8 cellular contexts compared by ENCODE assay signal in genomic region chr12:2284857-2285256, GRCh38.
A peak's percentile ranks its signal among the peaks of the same experiment; 100 is the strongest.
DNase-seq lines count a peak whose midpoint lies in the region; ATAC-seq and TF ChIP-seq lines count a peak whose summit lies in the region.

No MANE protein-coding gene starts in this region.

- H3K27ac ChIP-seq in muscle layer of colon (ENCODE audit: low read depth, low read length) (peak overlapping the region; percentile 70), vagina (peak overlapping the region; percentile 65)

- peaks cover 42% of the 10 kb centered on the region for H3K27me3 Mint-ChIP-seq in activated naive CD4-positive, alpha-beta T cell treated with anti-CD3 and anti-CD28 coated beads, Interleukin-2, amount 10 ng/mL, durations not matched to agents 7 days and 5 days

- no peaks in the 10 kb centered on the region for H3K36me3 ChIP-seq in muscle layer of colon (ENCODE audit: insufficient read depth, low read length)
- H3K36me3 ChIP-seq in vagina, result no peaks in the 10 kb centered on the region

- intact Hi-C loops in vagina (cut with DNase I), result loop anchor here (5.0 kb wide), 1 partner anchor 233 kb away; the partner anchor contains the start of gene CACNA1C

- H3K9me3 Mint-ChIP-seq in activated naive CD4-positive, alpha-beta T cell treated with anti-CD3 and anti-CD28 coated beads, Interleukin-2, amount 10 ng/mL, durations not matched to agents 7 days and 5 days, result peaks cover 7% of the 10 kb centered on the region

- no peak overlapping the region for H3K4me3 Mint-ChIP-seq in activated naive CD4-positive, alpha-beta T cell treated with anti-CD3 and anti-CD28 coated beads, Interleukin-2, amount 10 ng/mL, durations not matched to agents 7 days and 5 days

- H3K9ac ChIP-seq in muscle layer of colon (ENCODE audit: low read length), result no peak overlapping the region

- no peak overlapping the region for H3K27ac Mint-ChIP-seq in activated naive CD4-positive, alpha-beta T cell treated with anti-CD3 and anti-CD28 coated beads, Interleukin-2, amount 10 ng/mL, durations not matched to agents 7 days and 5 days

- ATAC-seq in esophagus mucosa (peak; percentile 76), GM19452 (IDR thresholded peaks at IDR 0.05; ENCODE audit: unreplicated experiment) (no peak)

- H3K9me3 ChIP-seq in muscle layer of colon (ENCODE audit: low read length) (no peaks in the 10 kb centered on the region), vagina (no peaks in the 10 kb centered on the region)

- H3K36me3 Mint-ChIP-seq in activated naive CD4-positive, alpha-beta T cell treated with anti-CD3 and anti-CD28 coated beads, Interleukin-2, amount 10 ng/mL, durations not matched to agents 7 days and 5 days, result no peaks in the 10 kb centered on the region

- H3K4me3 ChIP-seq in NB4 (ENCODE audit: low read depth, low read length) (peak overlapping the region; percentile 35), muscle layer of colon (ENCODE audit: low read depth in 1 of 2, low read length in 2 of 2) (no peak overlapping the region), vagina (no peak overlapping the region)

- TF ChIP-seq CTCF in NB4 (IDR thresholded peaks at IDR 0.05; ENCODE audit: low read depth, low read length) (peak; percentile 76), vagina (IDR thresholded peaks at IDR 0.05) (peak in 2 of 3 experiments; percentile 28 to 30)

- no peak for TF ChIP-seq POLR2A in NB4 (IDR thresholded peaks at IDR 0.05; ENCODE audit: extremely low read depth, insufficient read length)
- TF ChIP-seq POLR2A in vagina (IDR thresholded peaks at IDR 0.05), result no peak

- H3K27me3 ChIP-seq in muscle layer of colon (ENCODE audit: control insufficient read depth in 1 of 2, insufficient read depth in 2 of 2, low read length in 2 of 2) (no peaks in the 10 kb centered on the region), vagina (no peaks in the 10 kb centered on the region)

- H3K4me1 Mint-ChIP-seq in activated naive CD4-positive, alpha-beta T cell treated with anti-CD3 and anti-CD28 coated beads, Interleukin-2, amount 10 ng/mL, durations not matched to agents 7 days and 5 days, result no peaks in the 10 kb centered on the region

- H3K4me1 ChIP-seq in muscle layer of colon (ENCODE audit: insufficient read depth, low read length), result peaks cover 82% of the 10 kb centered on the region
- H3K4me1 ChIP-seq in vagina, result peaks cover 58% of the 10 kb centered on the region

- CTCF ChIA-PET in activated naive CD4-positive, alpha-beta T cell treated with anti-CD3 and anti-CD28 coated beads, Interleukin-2, amount 10 ng/mL, durations not matched to agents 7 days and 5 days (lab: Charles Lee), result interaction anchor here (0.9 kb wide), 1 partner anchor 8 kb away, joined by 3 read pairs; no protein-coding TSS in a partner anchor

- DNase-seq in activated naive CD4-positive, alpha-beta T cell treated with anti-CD3 and anti-CD28 coated beads, Interleukin-2, amount 10 ng/mL, durations not matched to agents 7 days and 5 days, result peak; percentile 51
- no peak for DNase-seq in activated naive CD4-positive, alpha-beta T cell treated with anti-CD3 and anti-CD28 coated beads, Interleukin-2, amount 50 U/mL, for 16 hours
- DNase-seq in NB4 (ENCODE audit: low read depth), result peak; percentile 88
- DNase-seq in SKM-1 (lab: John Stamatoyannopoulos, UW; ENCODE audit: unreplicated experiment), result peak; percentile 31
- no peak for DNase-seq in vagina (ENCODE audit: extremely low spot score in 2 of 2)

Comparison
In these comparisons a context has a peak if more than half of its experiments do, and no peak if none do; other contexts are left out.
1. DNase-seq: peak in activated naive CD4-positive, alpha-beta T cell treated with anti-CD3 and anti-CD28 coated beads, Interleukin-2, amount 10 ng/mL, durations not matched to agents 7 days and 5 days (single experiment), NB4 (single experiment) and SKM-1 (single experiment); none in activated naive CD4-positive, alpha-beta T cell treated with anti-CD3 and anti-CD28 coated beads, Interleukin-2, amount 50 U/mL, for 16 hours (single experiment) and vagina (0 of 2).